8 cellular contexts compared by ENCODE assay signal in genomic region chr22:23893446-23893956, GRCh38. TPM values are rescaled to one million over a fixed set of nuclear protein-coding genes. Genes with fewer than 3 reads are reported as not detected.
A peak's percentile ranks its signal among the peaks of the same experiment; 100 is the strongest.
DNase-seq lines count a peak whose midpoint lies in the region; ATAC-seq and TF ChIP-seq lines count a peak whose summit lies in the region.

No MANE protein-coding gene starts in this region.

- no peaks in the 10 kb centered on the region for H3K9me3 ChIP-seq in HEK293 (ENCODE audit: control insufficient read depth, insufficient read depth, low read depth, low read length)
- H3K9me3 ChIP-seq in iPS-18a (ENCODE audit: control insufficient read depth, low read depth, low read length) = no peaks in the 10 kb centered on the region

- peaks cover 14 to 31% of the 10 kb centered on the region in 2 experiments for H3K36me3 ChIP-seq in HEK293 (ENCODE audit: control insufficient read depth in 2 of 2, insufficient read depth in 1 of 2, low read length in 2 of 2)
- peaks cover 19% of the 10 kb centered on the region for H3K36me3 ChIP-seq in iPS-18a (ENCODE audit: control insufficient read depth, low read depth, low read length)

- POLR2A ChIA-PET in HEK293 (lab: Yijun Ruan, JAX) = interaction anchor here (0.6 to 2.5 kb wide), 26 partner anchors 10 to 710 kb away, joined by 3 to 71 read pairs (median 5); partner anchors contain the start of genes CABIN1, GUCD1 and SLC2A11

- CTCF ChIA-PET in HEK293 (lab: Yijun Ruan, JAX) = interaction anchor here (0.7 to 2.6 kb wide), 15 partner anchors 10 to 499 kb away, joined by 3 to 26 read pairs (median 6); no protein-coding TSS in a partner anchor

- H3K27ac Mint-ChIP-seq in activated T-helper 1 cell treated with anti-CD3 and anti-CD28 coated beads, Interleukin-12 subunit alpha, Interleukin-12 subunit beta, Interleukin-2, Interleukin-4 antibody, amounts not matched to agents 30 ng/mL and 10 ng/mL and 1 ng/mL, durations not matched to agents 14 hours and 24 hours and 36 hours = peak overlapping the region; percentile 99
- H3K27ac Mint-ChIP-seq in stimulated activated memory B cell treated with anti-CD40 and anti-IgM and Interleukin-4, amounts not matched to agents 10 μg/mL and 1 μg/mL and 100 μg/mL, for 72 hours = peak overlapping the region; percentile 96

- H3K4me3 ChIP-seq in HEK293 (ENCODE audit: low read depth, low read length) = peak overlapping the region; percentile 82
- H3K4me3 ChIP-seq in iPS-18a (ENCODE audit: low read length) = peak overlapping the region; percentile 86

- no peak for DNase-seq in activated T-helper 1 cell treated with anti-CD3 and anti-CD28 coated beads, Interleukin-12 subunit alpha, Interleukin-12 subunit beta, Interleukin-2, Interleukin-4 antibody, amounts not matched to agents 30 ng/mL and 10 ng/mL and 1 ng/mL, durations not matched to agents 14 hours and 24 hours and 36 hours (ENCODE audit: low spot score)
- DNase-seq in inferior parietal cortex (ENCODE audit: extremely low spot score) (no peak), retina (no peak)

- no peaks in the 10 kb centered on the region for H3K9me3 Mint-ChIP-seq in activated T-helper 1 cell treated with anti-CD3 and anti-CD28 coated beads, Interleukin-12 subunit alpha, Interleukin-12 subunit beta, Interleukin-2, Interleukin-4 antibody, amounts not matched to agents 30 ng/mL and 10 ng/mL and 1 ng/mL, durations not matched to agents 14 hours and 24 hours and 36 hours
- H3K9me3 Mint-ChIP-seq in stimulated activated memory B cell treated with anti-CD40 and anti-IgM and Interleukin-4, amounts not matched to agents 10 μg/mL and 1 μg/mL and 100 μg/mL, for 72 hours = no peaks in the 10 kb centered on the region

- TF ChIP-seq CTCF in HEK293 (tag by site-specific recombination; IDR thresholded peaks at IDR 0.05) = no peak

- H3K27ac ChIP-seq in HEK293 (ENCODE audit: extremely low read depth, low read depth, low read length) (peak overlapping the region; percentile 94), iPS-18a (ENCODE audit: low read length) (no peak overlapping the region)

- peak overlapping the region; percentile 98 for H3K4me3 Mint-ChIP-seq in activated T-helper 1 cell treated with anti-CD3 and anti-CD28 coated beads, Interleukin-12 subunit alpha, Interleukin-12 subunit beta, Interleukin-2, Interleukin-4 antibody, amounts not matched to agents 30 ng/mL and 10 ng/mL and 1 ng/mL, durations not matched to agents 14 hours and 24 hours and 36 hours
- peak overlapping the region; percentile 99 for H3K4me3 Mint-ChIP-seq in stimulated activated memory B cell treated with anti-CD40 and anti-IgM and Interleukin-4, amounts not matched to agents 10 μg/mL and 1 μg/mL and 100 μg/mL, for 72 hours

- H3K27me3 ChIP-seq in iPS-18a (ENCODE audit: control insufficient read depth, insufficient read depth, low read length) = no peaks in the 10 kb centered on the region

- H3K9ac ChIP-seq in iPS-18a (ENCODE audit: low read length) = peak overlapping the region; percentile 21

- no peak for ATAC-seq in stimulated activated memory B cell treated with anti-CD40 and anti-IgM and Interleukin-4, amounts not matched to agents 10 μg/mL and 1 μg/mL and 100 μg/mL, for 72 hours
- no peak for ATAC-seq in HG03039 (IDR thresholded peaks at IDR 0.05; ENCODE audit: unreplicated experiment)
- ATAC-seq in HG03432 (IDR thresholded peaks at IDR 0.05; ENCODE audit: unreplicated experiment) = no peak

- H3K27me3 Mint-ChIP-seq in activated T-helper 1 cell treated with anti-CD3 and anti-CD28 coated beads, Interleukin-12 subunit alpha, Interleukin-12 subunit beta, Interleukin-2, Interleukin-4 antibody, amounts not matched to agents 30 ng/mL and 10 ng/mL and 1 ng/mL, durations not matched to agents 14 hours and 24 hours and 36 hours (ENCODE audit: insufficient read depth) = no peaks in the 10 kb centered on the region
- no peaks in the 10 kb centered on the region for H3K27me3 Mint-ChIP-seq in stimulated activated memory B cell treated with anti-CD40 and anti-IgM and Interleukin-4, amounts not matched to agents 10 μg/mL and 1 μg/mL and 100 μg/mL, for 72 hours

- intact Hi-C loops in activated T-helper 1 cell treated with anti-CD3 and anti-CD28 coated beads, Interleukin-12 subunit alpha, Interleukin-12 subunit beta, Interleukin-2, Interleukin-4 antibody, amounts not matched to agents 30 ng/mL and 10 ng/mL and 1 ng/mL, durations not matched to agents 14 hours and 24 hours and 36 hours (cut with micrococcal nuclease) = no loop called here

- peaks cover 22% of the 10 kb centered on the region for H3K4me1 Mint-ChIP-seq in activated T-helper 1 cell treated with anti-CD3 and anti-CD28 coated beads, Interleukin-12 subunit alpha, Interleukin-12 subunit beta, Interleukin-2, Interleukin-4 antibody, amounts not matched to agents 30 ng/mL and 10 ng/mL and 1 ng/mL, durations not matched to agents 14 hours and 24 hours and 36 hours (ENCODE audit: low read depth)
- peaks cover 43% of the 10 kb centered on the region for H3K4me1 Mint-ChIP-seq in stimulated activated memory B cell treated with anti-CD40 and anti-IgM and Interleukin-4, amounts not matched to agents 10 μg/mL and 1 μg/mL and 100 μg/mL, for 72 hours

- H3K36me3 Mint-ChIP-seq in activated T-helper 1 cell treated with anti-CD3 and anti-CD28 coated beads, Interleukin-12 subunit alpha, Interleukin-12 subunit beta, Interleukin-2, Interleukin-4 antibody, amounts not matched to agents 30 ng/mL and 10 ng/mL and 1 ng/mL, durations not matched to agents 14 hours and 24 hours and 36 hours (ENCODE audit: low read depth) = peaks cover 21% of the 10 kb centered on the region
- H3K36me3 Mint-ChIP-seq in stimulated activated memory B cell treated with anti-CD40 and anti-IgM and Interleukin-4, amounts not matched to agents 10 μg/mL and 1 μg/mL and 100 μg/mL, for 72 hours = peaks cover 28% of the 10 kb centered on the region

- H3K4me1 ChIP-seq in HEK293 (ENCODE audit: control insufficient read depth, insufficient read depth, low read length) (peaks cover 15% of the 10 kb centered on the region), iPS-18a (ENCODE audit: control insufficient read depth, low read depth, low read length) (peaks cover 25% of the 10 kb centered on the region)

TF ChIP-seq in HEK293, 187 proteins besides CTCF, POLR2A, EP300 and RAD21:
- TF ChIP-seq ZNF639 (tag by site-specific recombination; IDR thresholded peaks at IDR 0.05) = no peak
- 0 out of 2 replicates have a peak, but pooled peaks have one; percentile 36 for TF ChIP-seq ZNF621 (tag by site-specific recombination; IDR thresholded peaks at IDR 0.05)
- TF ChIP-seq HOXC10 (CRISPR knock-in tag; IDR thresholded peaks at IDR 0.05) = no peak
- TF ChIP-seq SP7 (tag by site-specific recombination; IDR thresholded peaks at IDR 0.05) = no peak
- peak; percentile 81 for TF ChIP-seq ZNF24 (tag by site-specific recombination; IDR thresholded peaks at IDR 0.05)

RNA-seq across cellular contexts. Expression of gene MIF, which starts 0.7 kb away (rescaled TPM):
- total RNA-seq in activated T-helper 1 cell treated with anti-CD3 and anti-CD28 coated beads, Interleukin-12 subunit alpha, Interleukin-12 subunit beta, Interleukin-2, Interleukin-4 antibody, amounts not matched to agents 30 ng/mL and 10 ng/mL and 1 ng/mL, durations not matched to agents 14 hours and 24 hours and 36 hours = 1,136 and 1,212 TPM in 2 replicates

RNA-seq across cellular contexts. Expression of gene SLC2A11, which starts 35.8 kb away (rescaled TPM):
- 8.3 and 8.4 TPM in 2 replicates for total RNA-seq in activated T-helper 1 cell treated with anti-CD3 and anti-CD28 coated beads, Interleukin-12 subunit alpha, Interleukin-12 subunit beta, Interleukin-2, Interleukin-4 antibody, amounts not matched to agents 30 ng/mL and 10 ng/mL and 1 ng/mL, durations not matched to agents 14 hours and 24 hours and 36 hours

RNA-seq across cellular contexts. Expression of gene DERL3, which starts 54.7 kb away (rescaled TPM):
- total RNA-seq in activated T-helper 1 cell treated with anti-CD3 and anti-CD28 coated beads, Interleukin-12 subunit alpha, Interleukin-12 subunit beta, Interleukin-2, Interleukin-4 antibody, amounts not matched to agents 30 ng/mL and 10 ng/mL and 1 ng/mL, durations not matched to agents 14 hours and 24 hours and 36 hours = 13.8 and 18.8 TPM in 2 replicates
